11 cellular contexts compared by ENCODE assay signal in the genomic region with DNA sequence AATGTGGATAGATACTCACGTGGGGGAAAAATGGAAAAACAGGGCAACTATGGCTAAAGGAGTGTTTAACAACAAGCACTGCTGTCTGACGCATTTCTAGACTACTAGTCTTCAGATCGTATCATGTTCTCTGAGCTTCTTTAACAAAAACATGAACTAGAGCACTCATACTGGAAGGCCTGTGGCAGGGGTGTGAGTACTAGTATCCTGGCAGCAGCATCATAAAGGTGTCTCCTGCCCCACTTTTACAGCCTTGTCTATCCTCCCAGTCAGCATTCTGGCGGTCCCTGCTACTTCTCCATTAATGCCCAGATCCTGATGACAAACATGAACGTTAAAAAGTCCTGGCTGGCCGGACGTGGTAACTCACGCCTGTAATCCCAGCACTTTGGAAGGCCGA.
"Had no signal": no experiment of that assay in that cellular context is flagged by ENCODE, and none has a peak within 500 bp of the region (broad histone marks: within the 10 kb centered on the region; RNA-seq: fewer than 3 reads in every experiment).

No MANE protein-coding gene starts in this region.

- H3K9me3 Mint-ChIP-seq: central memory CD8-positive, alpha-beta T cell had no signal

- ATAC-seq: heart left ventricle, left colon had no signal

- H3K27ac Mint-ChIP-seq: brain had no signal

- H3K36me3 Mint-ChIP-seq: brain had no signal

- DNase-seq: activated CD4-positive, alpha-beta T cell treated with anti-CD3 and anti-CD28 coated beads for 1 hour; amygdala; cortex of kidney; effector CD8-positive, alpha-beta T cell; heart left ventricle; left colon; midbrain; retina; stomach had no signal

- H3K4me3 Mint-ChIP-seq: brain; central memory CD8-positive, alpha-beta T cell had no signal
